Comparison of ENCODE assay signal across 21 cellular contexts in genomic region chr7:8018961-8019360, GRCh38. TPM values are rescaled to one million over a fixed set of nuclear protein-coding genes. Genes with fewer than 3 reads are reported as not detected.
DNase-seq lines count a peak whose midpoint lies in the region; ATAC-seq lines count a peak whose summit lies in the region.
"Had no signal": no experiment of that assay in that cellular context is flagged by ENCODE, and none has a peak within 500 bp of the region (broad histone marks: within the 10 kb centered on the region; RNA-seq: fewer than 3 reads in every experiment).

No MANE protein-coding gene starts in this region.

- no peaks in the 10 kb centered on the region for H3K9me3 Mint-ChIP-seq in activated T-cell treated with anti-CD3 and anti-CD28 coated beads, Interleukin-2, amount 50 U/mL, for 72 hours
- H3K9me3 Mint-ChIP-seq in activated CD4-positive, alpha-beta T cell treated with anti-CD3 and anti-CD28 coated beads, Interleukin-2, amount 10 ng/mL, durations not matched to agents 24 days and 14 days = no peaks in the 10 kb centered on the region
- H3K9me3 Mint-ChIP-seq: CD4-positive, alpha-beta memory T cell; GM23338 had no signal

- no peak for DNase-seq in activated T-cell treated with anti-CD3 and anti-CD28 coated beads, Interleukin-2, amount 50 U/mL, for 72 hours
- DNase-seq in activated T-cell treated with anti-CD3 and anti-CD28 coated beads, Interleukin-2, amount 50 U/mL, for 48 hours = no peak
- no peak for DNase-seq in HUDEP-2 (lab: John Stamatoyannopoulos, UW; ENCODE audit: unreplicated experiment in 76 of 76)
- DNase-seq in activated CD4-positive, alpha-beta T cell treated with anti-CD3 and anti-CD28 coated beads, Interleukin-2, amount 10 ng/mL, durations not matched to agents 24 days and 14 days = no peak
- no peak for DNase-seq in activated CD4-positive, alpha-beta T cell treated with anti-CD3 and anti-CD28 coated beads for 48 hours
- DNase-seq: 8988T; BE2C; Calu3; CD4-positive, alpha-beta memory T cell; GF-D8; KBM-7; NCI-H1105 treated with DMSO at 0.1 percent for 48 hours; NCI-H1694; NCI-H2081 treated with DMSO at 0.1 percent for 48 hours; NCI-H774 had no signal

- H3K27me3 Mint-ChIP-seq in activated T-cell treated with anti-CD3 and anti-CD28 coated beads, Interleukin-2, amount 50 U/mL, for 72 hours (ENCODE audit: low read depth) = no peaks in the 10 kb centered on the region
- H3K27me3 Mint-ChIP-seq in activated CD4-positive, alpha-beta T cell treated with anti-CD3 and anti-CD28 coated beads, Interleukin-2, amount 10 ng/mL, durations not matched to agents 24 days and 14 days = no peaks in the 10 kb centered on the region
- H3K27me3 Mint-ChIP-seq: CD4-positive, alpha-beta memory T cell had no signal

- peaks cover 24% of the 10 kb centered on the region for H3K4me1 Mint-ChIP-seq in activated T-cell treated with anti-CD3 and anti-CD28 coated beads, Interleukin-2, amount 50 U/mL, for 72 hours (ENCODE audit: low read depth)
- peaks cover 8% of the 10 kb centered on the region for H3K4me1 Mint-ChIP-seq in activated CD4-positive, alpha-beta T cell treated with anti-CD3 and anti-CD28 coated beads, Interleukin-2, amount 10 ng/mL, durations not matched to agents 24 days and 14 days

- H3K4me3 Mint-ChIP-seq in activated T-cell treated with anti-CD3 and anti-CD28 coated beads, Interleukin-2, amount 50 U/mL, for 72 hours = no peak overlapping the region
- H3K4me3 Mint-ChIP-seq in activated CD4-positive, alpha-beta T cell treated with anti-CD3 and anti-CD28 coated beads, Interleukin-2, amount 10 ng/mL, durations not matched to agents 24 days and 14 days = no peak overlapping the region
- H3K4me3 Mint-ChIP-seq: GM23338 had no signal

- ATAC-seq in activated T-cell treated with anti-CD3 and anti-CD28 coated beads, Interleukin-2, amount 50 U/mL, for 72 hours (replicated peaks in 1 of 2) = no peak
- peak; percentile 60 for ATAC-seq in GM19351 (IDR thresholded peaks at IDR 0.05; ENCODE audit: unreplicated experiment)
- peak; percentile 63 for ATAC-seq in HG03432 (IDR thresholded peaks at IDR 0.05; ENCODE audit: unreplicated experiment)
- no peak for ATAC-seq in HG03571 (IDR thresholded peaks at IDR 0.05; ENCODE audit: unreplicated experiment)
- ATAC-seq: GM23338, HCT116, Right ventricle myocardium inferior had no signal

- intact Hi-C loops in activated CD4-positive, alpha-beta T cell treated with anti-CD3 and anti-CD28 coated beads, Interleukin-2, amount 10 ng/mL, durations not matched to agents 24 days and 14 days (cut with micrococcal nuclease) = no loop called here

- H3K36me3 Mint-ChIP-seq in activated T-cell treated with anti-CD3 and anti-CD28 coated beads, Interleukin-2, amount 50 U/mL, for 72 hours (ENCODE audit: insufficient read depth in 2 of 2) = peaks cover 0 to 4% of the 10 kb centered on the region in 2 donors
- H3K36me3 Mint-ChIP-seq in activated CD4-positive, alpha-beta T cell treated with anti-CD3 and anti-CD28 coated beads, Interleukin-2, amount 10 ng/mL, durations not matched to agents 24 days and 14 days (ENCODE audit: low read depth) = peaks cover 17% of the 10 kb centered on the region

- peak overlapping the region; percentile 70 for H3K27ac Mint-ChIP-seq in activated T-cell treated with anti-CD3 and anti-CD28 coated beads, Interleukin-2, amount 50 U/mL, for 72 hours
- no peak overlapping the region for H3K27ac Mint-ChIP-seq in activated CD4-positive, alpha-beta T cell treated with anti-CD3 and anti-CD28 coated beads, Interleukin-2, amount 10 ng/mL, durations not matched to agents 24 days and 14 days
- H3K27ac Mint-ChIP-seq: GM23338 had no signal

RNA-seq across cellular contexts. Expression of gene GLCCI1, which starts 50.4 kb away (rescaled TPM):
- total RNA-seq in activated T-cell treated with anti-CD3 and anti-CD28 coated beads, Interleukin-2, amount 50 U/mL, for 72 hours = 10 to 100 TPM; 25.3 to 26.1 TPM
- 10.1 and 10.9 TPM in 2 replicates for total RNA-seq in activated CD4-positive, alpha-beta T cell treated with anti-CD3 and anti-CD28 coated beads, Interleukin-2, amount 10 ng/mL, durations not matched to agents 24 days and 14 days

Comparison
In these comparisons a context has a peak if more than half of its experiments do, and no peak if none do; other contexts are left out.
1. ATAC-seq: peak in GM19351 (single experiment) and HG03432 (single experiment); none in activated T-cell treated with anti-CD3 and anti-CD28 coated beads, Interleukin-2, amount 50 U/mL, for 72 hours (0 of 2) and HG03571 (single experiment).